In the genomic region with DNA sequence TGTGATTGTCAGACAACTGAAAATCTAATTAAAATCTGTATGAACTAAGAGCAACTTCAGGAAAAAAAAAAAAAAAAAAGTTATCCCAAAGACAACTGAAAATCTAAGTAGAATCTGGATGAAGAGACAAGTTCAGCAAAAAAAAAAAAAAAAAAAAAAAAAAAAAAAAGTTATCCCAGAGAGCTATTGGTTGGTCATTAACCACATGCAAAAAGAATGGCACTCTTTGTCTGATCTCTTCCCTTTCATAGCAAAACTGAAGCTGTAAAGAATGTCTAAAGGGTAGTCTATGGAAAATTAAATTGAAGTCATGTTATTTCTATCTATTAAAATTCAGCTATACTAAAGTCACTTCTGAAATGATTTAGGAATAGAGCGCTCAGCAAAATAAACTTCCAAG, we compare ENCODE assay signal across 34 cellular contexts. TPM values are rescaled to one million over a fixed set of nuclear protein-coding genes. Genes with fewer than 3 reads are reported as not detected.
DNase-seq lines count a peak whose midpoint lies in the region; ATAC-seq and TF ChIP-seq lines count a peak whose summit lies in the region.
"Had no signal": no experiment of that assay in that cellular context is flagged by ENCODE, and none has a peak within 500 bp of the region (broad histone marks: within the 10 kb centered on the region; RNA-seq: fewer than 3 reads in every experiment).

No MANE protein-coding gene starts in this region.

- no peaks in the 10 kb centered on the region for H3K9me2 ChIP-seq in Karpas-422 (replicated peaks; ENCODE audit: insufficient read depth, low read length)

- peak overlapping the region; percentile 46 for H3K27ac Mint-ChIP-seq in activated naive CD8-positive, alpha-beta T cell treated with anti-CD3 and anti-CD28 coated beads for 36 hours
- H3K27ac Mint-ChIP-seq in memory B cell, result peak overlapping the region; percentile 60
- H3K27ac Mint-ChIP-seq: activated naive CD8-positive, alpha-beta T cell treated with anti-CD3 and anti-CD28 coated beads, Interleukin-2, amount 10 ng/mL, durations not matched to agents 7 days and 5 days; activated T-cell treated with anti-CD3 and anti-CD28 coated beads, Interleukin-2, amount 50 U/mL, for 24 hours; CD4-positive, alpha-beta memory T cell; natural killer cell had no signal

- peaks cover 63% of the 10 kb centered on the region for H3K36me3 ChIP-seq in BLaER1
- H3K36me3 ChIP-seq in Karpas-422 (ENCODE audit: insufficient read depth, low read length), result peaks cover 7% of the 10 kb centered on the region; the same call in 1 of the 2 replicates
- H3K36me3 ChIP-seq in tibial artery, result no peaks in the 10 kb centered on the region
- H3K36me3 ChIP-seq: ascending aorta, Peyer's patch, prostate gland, suprapubic skin had no signal

- no peaks in the 10 kb centered on the region for H3K9me3 Mint-ChIP-seq in activated naive CD8-positive, alpha-beta T cell treated with anti-CD3 and anti-CD28 coated beads for 36 hours
- no peaks in the 10 kb centered on the region for H3K9me3 Mint-ChIP-seq in memory B cell
- H3K9me3 Mint-ChIP-seq: activated naive CD8-positive, alpha-beta T cell treated with anti-CD3 and anti-CD28 coated beads, Interleukin-2, amount 10 ng/mL, durations not matched to agents 7 days and 5 days; activated T-cell treated with anti-CD3 and anti-CD28 coated beads, Interleukin-2, amount 50 U/mL, for 24 hours; CD4-positive, alpha-beta memory T cell; natural killer cell had no signal

- H3K9me3 ChIP-seq in BLaER1, result peaks cover 46% of the 10 kb centered on the region
- no peaks in the 10 kb centered on the region for H3K9me3 ChIP-seq in Karpas-422 (ENCODE audit: low read length)
- H3K9me3 ChIP-seq in tibial artery, result no peaks in the 10 kb centered on the region
- H3K9me3 ChIP-seq: A549, ascending aorta, Peyer's patch, prostate gland, suprapubic skin had no signal

- DNase-seq in Karpas-422 (peak; percentile 68), memory B cell (ENCODE audit: low spot score in 2 of 2) (no peak), RKO (ENCODE audit: low spot score) (no peak), tibial artery (no peak), caudate nucleus (lab: John Stamatoyannopoulos, UW) (no peak)
- DNase-seq in activated naive CD8-positive, alpha-beta T cell treated with anti-CD3 and anti-CD28 coated beads for 36 hours, result no peak
- DNase-seq in stimulated activated naive CD4-positive, alpha-beta T cell (lab: John Stamatoyannopoulos, UW), result no peak
- DNase-seq: activated effector memory CD4-positive, alpha-beta T cell treated with anti-CD3 and anti-CD28 coated beads, Interleukin-2, amount 50 U/mL, for 16 hours; activated naive CD8-positive, alpha-beta T cell treated with anti-CD3 and anti-CD28 coated beads, Interleukin-2, amount 10 ng/mL, durations not matched to agents 7 days and 5 days; activated T-cell treated with anti-CD3 and anti-CD28 coated beads, Interleukin-2, amount 50 U/mL, for 24 hours; AML-193; CD4-positive, alpha-beta memory T cell; effector CD8-positive, alpha-beta T cell; erythroblast; Kasumi-1; kidney glomerular epithelial cell; natural killer cell; NCI-H1436; NCI-H2081 treated with DMSO at 0.1 percent for 48 hours; NCI-H2227 treated with DMSO at 0.1 percent for 48 hours; NCI-H526 treated with DMSO at 0.1 percent for 48 hours; nucleus accumbens; Peyer's patch; SIG-M5; stimulated activated CD4-positive, alpha-beta T cell treated with anti-CD3 and anti-CD28 coated beads, Interleukin-12 subunit alpha, Interleukin-12 subunit beta, amount 100 ng/mL, for 4 hours; stimulated activated CD4-positive, alpha-beta T cell treated with anti-CD3 and anti-CD28 coated beads, Interleukin-2, amount 100 ng/mL, for 48 hours had no signal

- peaks cover 98% of the 10 kb centered on the region for H3K79me2 ChIP-seq in Karpas-422 (ENCODE audit: low read length)

- no peak overlapping the region for H2AFZ ChIP-seq in Karpas-422 (ENCODE audit: low read length)

- H3K27ac ChIP-seq in BLaER1 (no peak overlapping the region), Karpas-422 (ENCODE audit: low read length) (peak overlapping the region; percentile 81), tibial artery (no peak overlapping the region), caudate nucleus (ENCODE audit: low read depth, low read length) (no peak overlapping the region)
- H3K27ac ChIP-seq: A549, ascending aorta, coronary artery, prostate gland, suprapubic skin had no signal

- H3K27me3 ChIP-seq in BLaER1 (no peaks in the 10 kb centered on the region), Karpas-422 (ENCODE audit: low read length) (no peaks in the 10 kb centered on the region), tibial artery (no peaks in the 10 kb centered on the region)
- H3K27me3 ChIP-seq: ascending aorta, Peyer's patch, suprapubic skin had no signal

- H3K4me2 ChIP-seq in BLaER1, result peak overlapping the region; percentile 38
- peak overlapping the region; percentile 15 for H3K4me2 ChIP-seq in Karpas-422 (ENCODE audit: low read depth, low read length, poor library complexity, severe bottlenecking)
- H3K4me2 ChIP-seq: A549 had no signal

- H3K4me1 ChIP-seq in BLaER1, result peaks cover 20% of the 10 kb centered on the region
- peaks cover 81% of the 10 kb centered on the region for H3K4me1 ChIP-seq in Karpas-422 (ENCODE audit: low read length)
- no peaks in the 10 kb centered on the region for H3K4me1 ChIP-seq in tibial artery
- H3K4me1 ChIP-seq: ascending aorta, Peyer's patch, prostate gland, suprapubic skin had no signal

- H3K9ac ChIP-seq in BLaER1 (no peak overlapping the region), Karpas-422 (ENCODE audit: low read length) (no peak overlapping the region)

- peaks cover 40% of the 10 kb centered on the region for H3K4me1 Mint-ChIP-seq in activated naive CD8-positive, alpha-beta T cell treated with anti-CD3 and anti-CD28 coated beads for 36 hours
- peaks cover 50% of the 10 kb centered on the region for H3K4me1 Mint-ChIP-seq in memory B cell
- H3K4me1 Mint-ChIP-seq: natural killer cell had no signal

- intact Hi-C loops in tibial artery (cut with DNase I; ENCODE audit: low total_unique reads), result no loop called here

- TF ChIP-seq CTCF in tibial artery (IDR thresholded peaks at IDR 0.05), result no peak

- H4K20me1 ChIP-seq in BLaER1 (peaks cover 88% of the 10 kb centered on the region), Karpas-422 (ENCODE audit: insufficient read depth, low read depth, low read length) (no peaks in the 10 kb centered on the region)

- H3K4me3 Mint-ChIP-seq in activated naive CD8-positive, alpha-beta T cell treated with anti-CD3 and anti-CD28 coated beads for 36 hours, result no peak overlapping the region
- H3K4me3 Mint-ChIP-seq in memory B cell, result peak overlapping the region; percentile 17
- H3K4me3 Mint-ChIP-seq: activated naive CD8-positive, alpha-beta T cell treated with anti-CD3 and anti-CD28 coated beads, Interleukin-2, amount 10 ng/mL, durations not matched to agents 7 days and 5 days; activated T-cell treated with anti-CD3 and anti-CD28 coated beads, Interleukin-2, amount 50 U/mL, for 24 hours; CD4-positive, alpha-beta memory T cell; natural killer cell had no signal

- H3K36me3 Mint-ChIP-seq in activated naive CD8-positive, alpha-beta T cell treated with anti-CD3 and anti-CD28 coated beads for 36 hours, result peaks cover 31% of the 10 kb centered on the region
- peaks cover 11% of the 10 kb centered on the region for H3K36me3 Mint-ChIP-seq in memory B cell
- H3K36me3 Mint-ChIP-seq: natural killer cell had no signal

- peak; percentile 25 for ATAC-seq in memory B cell (ENCODE audit: low read depth)
- ATAC-seq: A549, natural killer cell, sciatic nerve had no signal

- H3K4me3 ChIP-seq in BLaER1, result no peak overlapping the region
- no peak overlapping the region for H3K4me3 ChIP-seq in Karpas-422 (ENCODE audit: low read length)
- H3K4me3 ChIP-seq in tibial artery, result no peak overlapping the region
- H3K4me3 ChIP-seq: A549, ascending aorta, coronary artery, lung, Peyer's patch, prostate gland, suprapubic skin had no signal

- no peaks in the 10 kb centered on the region for H3K27me3 Mint-ChIP-seq in activated naive CD8-positive, alpha-beta T cell treated with anti-CD3 and anti-CD28 coated beads for 36 hours
- H3K27me3 Mint-ChIP-seq in memory B cell, result no peaks in the 10 kb centered on the region
- H3K27me3 Mint-ChIP-seq: activated naive CD8-positive, alpha-beta T cell treated with anti-CD3 and anti-CD28 coated beads, Interleukin-2, amount 10 ng/mL, durations not matched to agents 7 days and 5 days; activated T-cell treated with anti-CD3 and anti-CD28 coated beads, Interleukin-2, amount 50 U/mL, for 24 hours; CD4-positive, alpha-beta memory T cell had no signal

RNA-seq across cellular contexts. Expression of gene STRBP, which starts 32.9 kb away (rescaled TPM):
- 129 and 137 TPM in 2 replicates for total RNA-seq in Karpas-422 (2014; rRNA removed; shearing (Covaris generic); ENCODE audit: low replicate concordance)
- 10 to 100 TPM; 43.5 to 46.2 TPM for total RNA-seq in activated naive CD8-positive, alpha-beta T cell treated with anti-CD3 and anti-CD28 coated beads for 36 hours
